In genomic region chr2:26412091-26412673, GRCh38 we compare ENCODE assay signal across 11 cellular contexts. TPM values are rescaled to one million over a fixed set of nuclear protein-coding genes. Genes with fewer than 3 reads are reported as not detected.
DNase-seq lines count a peak whose midpoint lies in the region; ATAC-seq and TF ChIP-seq lines count a peak whose summit lies in the region.
"Had no signal": no experiment of that assay in that cellular context is flagged by ENCODE, and none has a peak within 500 bp of the region (broad histone marks: within the 10 kb centered on the region; RNA-seq: fewer than 3 reads in every experiment).

No MANE protein-coding gene starts in this region.

- no peaks in the 10 kb centered on the region for H3K9me3 ChIP-seq in IMR-90 (ENCODE audit: control insufficient read depth, insufficient read depth, low read length)
- H3K9me3 ChIP-seq: colonic mucosa had no signal

- H4K20me1 ChIP-seq in IMR-90 (ENCODE audit: insufficient read depth, low read length): no peaks in the 10 kb centered on the region

- peak overlapping the region; percentile 33 for H2AFZ ChIP-seq in IMR-90 (replicated peaks; ENCODE audit: low read length, poor library complexity)

- POLR2A ChIA-PET in IMR-90 (lab: Charles Lee; ENCODE audit: unreplicated experiment): no interaction called here

- in situ Hi-C loops in IMR-90 (cut with MboI; ENCODE audit: low sequenced_read_pairs): no loop called here

- H3K4me1 ChIP-seq in IMR-90 (ENCODE audit: control insufficient read depth, insufficient read depth, low read length): no peaks in the 10 kb centered on the region
- H3K4me1 ChIP-seq: colonic mucosa had no signal

- BruUV-seq in IMR-90 (replicated peaks; lab: Mats Ljungman, UMichigan): no TSS peak

- dilution Hi-C loops in IMR-90 (cut with HindIII; ENCODE audit: low sequenced_read_pairs, unreplicated experiment): no loop called here

- H3K27ac Mint-ChIP-seq in activated naive CD4-positive, alpha-beta T cell treated with anti-CD3 and anti-CD28 coated beads, Interleukin-2, amount 10 ng/mL, durations not matched to agents 7 days and 5 days: peak overlapping the region; percentile 14
- H3K27ac Mint-ChIP-seq: HFFc6 had no signal

- H3K23ac ChIP-seq in IMR-90 (ENCODE audit: low read depth, low read length): no peak overlapping the region

- CTCF ChIA-PET in IMR-90 (lab: Yijun Ruan, JAX): no interaction called here
- CTCF ChIA-PET in activated naive CD4-positive, alpha-beta T cell treated with anti-CD3 and anti-CD28 coated beads, Interleukin-2, amount 10 ng/mL, durations not matched to agents 7 days and 5 days (lab: Charles Lee): no interaction called here

- H3K9ac ChIP-seq in IMR-90 (ENCODE audit: low read depth, low read length): no peak overlapping the region

- intact Hi-C loops in IMR-90 (cut with micrococcal nuclease) (no loop called here), sciatic nerve (cut with DNase I) (no loop called here)

- H4K5ac ChIP-seq in IMR-90 (ENCODE audit: low read depth, low read length): no peak overlapping the region

- no peak overlapping the region for H3K18ac ChIP-seq in IMR-90 (ENCODE audit: low read depth, low read length)

- no peaks in the 10 kb centered on the region for H3K79me1 ChIP-seq in IMR-90 (ENCODE audit: low read depth in 1 of 2, low read length in 2 of 2)

- no peaks in the 10 kb centered on the region for H3K36me3 ChIP-seq in IMR-90 (ENCODE audit: control insufficient read depth, insufficient read depth, low read length)
- H3K36me3 ChIP-seq: colonic mucosa had no signal

- H3K9me1 ChIP-seq in IMR-90 (ENCODE audit: insufficient read depth, low read length): no peaks in the 10 kb centered on the region

- no peak overlapping the region for H2BK20ac ChIP-seq in IMR-90 (ENCODE audit: low read depth, low read length)

- H3K27me3 Mint-ChIP-seq in activated naive CD4-positive, alpha-beta T cell treated with anti-CD3 and anti-CD28 coated beads, Interleukin-2, amount 10 ng/mL, durations not matched to agents 7 days and 5 days: peaks cover 29% of the 10 kb centered on the region

- peaks cover 14% of the 10 kb centered on the region for H3K27me3 ChIP-seq in IMR-90 (ENCODE audit: control insufficient read depth, insufficient read depth, low read length)
- H3K27me3 ChIP-seq: colonic mucosa had no signal

- no peak overlapping the region for H2BK120ac ChIP-seq in IMR-90 (ENCODE audit: low read depth, low read length)

- no peak overlapping the region for H3K14ac ChIP-seq in IMR-90 (replicated peaks; ENCODE audit: low read depth, low read length)

- no peak for TF ChIP-seq RAD21 in IMR-90 (IDR thresholded peaks at IDR 0.05; ENCODE audit: low read length)

- no CpG with 5 or more reads among the region's 10 CpGs for WGBS in IMR-90 (ENCODE audit: extremely low coverage in 2 of 2, insufficient read length in 1 of 2), 2 experiments

- H2AK5ac ChIP-seq in IMR-90 (ENCODE audit: low read depth, low read length): no peak overlapping the region

- no peak overlapping the region for H3K27ac ChIP-seq in IMR-90 (ENCODE audit: insufficient read depth, low read length)
- H3K27ac ChIP-seq: colonic mucosa had no signal

- peaks cover 15% of the 10 kb centered on the region for H3K4me1 Mint-ChIP-seq in activated naive CD4-positive, alpha-beta T cell treated with anti-CD3 and anti-CD28 coated beads, Interleukin-2, amount 10 ng/mL, durations not matched to agents 7 days and 5 days

- no peak overlapping the region for H3K4me2 ChIP-seq in IMR-90 (ENCODE audit: low read depth, low read length)

- ATAC-seq in GM19025 (IDR thresholded peaks at IDR 0.05; ENCODE audit: low read depth, unreplicated experiment) (peak; percentile 53), IMR-90 (ENCODE audit: low read depth) (no peak), sciatic nerve (peak; percentile 15), HG02571 (IDR thresholded peaks at IDR 0.05; ENCODE audit: unreplicated experiment) (no peak)
- ATAC-seq: Right ventricle myocardium inferior had no signal

- H4K8ac ChIP-seq in IMR-90 (ENCODE audit: low read depth in 2 of 2, low read length in 2 of 2): no peak overlapping the region

- TF ChIP-seq CTCF in IMR-90 (conservative IDR thresholded peaks at IDR 0.05; ENCODE audit: low read depth, low read length): no peak

- DNase-seq in IMR-90: no peak
- DNase-seq in activated naive CD4-positive, alpha-beta T cell treated with anti-CD3 and anti-CD28 coated beads, Interleukin-2, amount 10 ng/mL, durations not matched to agents 7 days and 5 days: peak; percentile 25
- no peak for DNase-seq in sciatic nerve (ENCODE audit: low spot score)
- no peak for DNase-seq in NCI-H1417 (lab: John Stamatoyannopoulos, UW)
- no peak for DNase-seq in NCI-H2081 treated with DMSO at 0.1 percent for 48 hours (lab: John Stamatoyannopoulos, UW)
- DNase-seq in middle frontal gyrus (ENCODE audit: extremely low spot score, low spot score): no peak
- DNase-seq: colonic mucosa, HFFc6 had no signal

- no peak overlapping the region for H3K56ac ChIP-seq in IMR-90 (ENCODE audit: extremely low read depth, insufficient read depth, low read length)

- no peak for TF ChIP-seq POLR2A in IMR-90 (IDR thresholded peaks at IDR 0.05; ENCODE audit: low read depth, low read length)

- H4K91ac ChIP-seq in IMR-90 (ENCODE audit: insufficient read depth, low read depth, low read length): no peak overlapping the region

- no peak overlapping the region for H2BK15ac ChIP-seq in IMR-90 (ENCODE audit: low read depth, low read length)

- H3K4me3 Mint-ChIP-seq in activated naive CD4-positive, alpha-beta T cell treated with anti-CD3 and anti-CD28 coated beads, Interleukin-2, amount 10 ng/mL, durations not matched to agents 7 days and 5 days: peak overlapping the region; percentile 26
- H3K4me3 Mint-ChIP-seq: HFFc6 had no signal

- no peak overlapping the region for H2BK5ac ChIP-seq in IMR-90 (ENCODE audit: low read depth, low read length, poor library complexity, severe bottlenecking)

- H3K4me3 ChIP-seq in IMR-90 (ENCODE audit: insufficient read depth, low read depth, low read length): no peak overlapping the region
- H3K4me3 ChIP-seq: colonic mucosa had no signal

- H3K36me3 Mint-ChIP-seq in activated naive CD4-positive, alpha-beta T cell treated with anti-CD3 and anti-CD28 coated beads, Interleukin-2, amount 10 ng/mL, durations not matched to agents 7 days and 5 days: no peaks in the 10 kb centered on the region

- no peaks in the 10 kb centered on the region for H3K9me3 Mint-ChIP-seq in activated naive CD4-positive, alpha-beta T cell treated with anti-CD3 and anti-CD28 coated beads, Interleukin-2, amount 10 ng/mL, durations not matched to agents 7 days and 5 days
- H3K9me3 Mint-ChIP-seq: HFFc6 had no signal

- H3K4ac ChIP-seq in IMR-90 (ENCODE audit: low read depth, low read length): no peak overlapping the region

- H2AK9ac ChIP-seq in IMR-90 (replicated peaks; ENCODE audit: low read depth, low read length, poor library complexity): no peak overlapping the region

TF ChIP-seq in IMR-90, 13 proteins besides CTCF, POLR2A, EP300 and RAD21:
- peak; percentile 56; the same call in 1 of the 2 replicates for TF ChIP-seq NFE2L2 (IDR thresholded peaks at IDR 0.05; ENCODE audit: low read depth, low read length)
- no peak for TF ChIP-seq FOS (IDR thresholded peaks at IDR 0.05; ENCODE audit: low read depth, low read length)

RNA-seq across cellular contexts. Expression of gene DRC1, which starts 10.5 kb away (rescaled TPM):
- total RNA-seq in IMR-90 (2012; rRNA removed) (under 0.01 and 0.18 TPM in 2 replicates), sciatic nerve (3.7 TPM)
- polyA plus RNA-seq in IMR-90 (2012; rRNA removed): not detected in 2 replicates
- polyA plus RNA-seq in IMR-90 (2012; cell fraction: cytosol; rRNA removed): 0.01 TPM in 1 of 2 replicates, not detected in the other
- 0.05 TPM in 1 of 2 replicates, not detected in the other for polyA plus RNA-seq in IMR-90 (2012; cell fraction: nucleus; rRNA removed; ENCODE audit: low replicate concordance)
- total RNA-seq: colonic mucosa, HFFc6 had no signal

Comparison
In these comparisons a context has a peak if more than half of its experiments do, and no peak if none do; other contexts are left out.
1. ATAC-seq: peak in GM19025 (single experiment) and sciatic nerve (single experiment); none in IMR-90 (single experiment) and HG02571 (single experiment).